8 cellular contexts compared by ENCODE assay signal in genomic region chr2:218569038-218569431, GRCh38.
DNase-seq lines count a peak whose midpoint lies in the region; ATAC-seq and TF ChIP-seq lines count a peak whose summit lies in the region.

No MANE protein-coding gene starts in this region.

- DNase-seq in D341Med (ENCODE audit: low spot score) = peak; percentile 54
- DNase-seq in cardiac fibroblast (ENCODE audit: low read depth in 2 of 2) = peak; percentile 62 to 70
- DNase-seq in stimulated activated CD4-positive, alpha-beta T cell treated with anti-CD3 and anti-CD28 coated beads, Interleukin-2, amount 100 ng/mL, for 24 hours = peak; percentile 66 to 68
- DNase-seq in cortex of kidney (lab: John Stamatoyannopoulos, UW) = no peak

- H3K27me3 ChIP-seq in HUES6 (ENCODE audit: control insufficient read depth, insufficient read depth, low read length) = no peaks in the 10 kb centered on the region
- H3K27me3 ChIP-seq in layer of hippocampus (ENCODE audit: control insufficient read depth, insufficient read depth, low read length) = no peaks in the 10 kb centered on the region

- no peaks in the 10 kb centered on the region for H3K9me3 ChIP-seq in HUES6 (ENCODE audit: control insufficient read depth, insufficient read depth, low read depth, low read length)

- peaks cover 18% of the 10 kb centered on the region for H3K4me1 ChIP-seq in HUES6 (ENCODE audit: control insufficient read depth, insufficient read depth, low read length)

- H3K9ac ChIP-seq in HUES6 (ENCODE audit: low read length) = peak overlapping the region; percentile 97

- peak overlapping the region; percentile 95 for H3K27ac ChIP-seq in HUES6 (ENCODE audit: low read depth, low read length)
- peak overlapping the region; percentile 98 for H3K27ac ChIP-seq in layer of hippocampus (ENCODE audit: low read depth, low read length)

- no peak for TF ChIP-seq CTCF in WI38 (IDR thresholded peaks at IDR 0.05; ENCODE audit: low read depth, low read length)
- TF ChIP-seq CTCF in cardiac fibroblast (IDR thresholded peaks at IDR 0.05; ENCODE audit: low read depth, low read length) = no peak

- peak; percentile 28 for ATAC-seq in GM21447 (IDR thresholded peaks at IDR 0.05; ENCODE audit: unreplicated experiment)

- H3K4me3 ChIP-seq in HUES6 (ENCODE audit: low read depth, low read length) = peak overlapping the region; percentile 88
- peak overlapping the region; percentile 83 for H3K4me3 ChIP-seq in WI38 (ENCODE audit: low read depth, low read length)
- H3K4me3 ChIP-seq in cardiac fibroblast (replicated peaks in 1 of 2; ENCODE audit: low read depth in 2 of 2, low read length in 2 of 2) = peak overlapping the region; percentile 79 to 83

- H3K36me3 ChIP-seq in HUES6 (ENCODE audit: control insufficient read depth, insufficient read depth, low read length) = peaks cover 41% of the 10 kb centered on the region
